In genomic region chr5:177427919-177428573, GRCh38 we compare ENCODE assay signal across 8 cellular contexts. TPM values are rescaled to one million over a fixed set of nuclear protein-coding genes. Genes with fewer than 3 reads are reported as not detected.
DNase-seq lines count a peak whose midpoint lies in the region; ATAC-seq and TF ChIP-seq lines count a peak whose summit lies in the region.
"Had no signal": no experiment of that assay in that cellular context is flagged by ENCODE, and none has a peak within 500 bp of the region (broad histone marks: within the 10 kb centered on the region; RNA-seq: fewer than 3 reads in every experiment).

No MANE protein-coding gene starts in this region.

- H3K4me3 ChIP-seq in HAP-1 (peak overlapping the region; percentile 71), esophagus squamous epithelium (peak overlapping the region; percentile 62 to 91 (median 77))

- H3K27ac ChIP-seq in esophagus squamous epithelium = peak overlapping the region; percentile 94 to 99 (median 98)

- H3K27me3 ChIP-seq in HAP-1 (ENCODE audit: low read depth) (no peaks in the 10 kb centered on the region), esophagus squamous epithelium (no peaks in the 10 kb centered on the region)

- peaks cover 49% of the 10 kb centered on the region for H3K4me1 Mint-ChIP-seq in T-helper 17 cell
- peaks cover 52 to 70% of the 10 kb centered on the region in 2 donors for H3K4me1 Mint-ChIP-seq in stimulated activated naive B cell treated with anti-CD40 and anti-IgM and Interleukin-4, amounts not matched to agents 10 μg/mL and 1 μg/mL and 100 μg/mL, for 72 hours

- in situ Hi-C loops in HAP-1 (cut with MboI; ENCODE audit: low sequenced_read_pairs) = no loop called here

- H3K36me3 Mint-ChIP-seq in T-helper 17 cell (ENCODE audit: low read depth) = peaks cover 5% of the 10 kb centered on the region
- H3K36me3 Mint-ChIP-seq in stimulated activated naive B cell treated with anti-CD40 and anti-IgM and Interleukin-4, amounts not matched to agents 10 μg/mL and 1 μg/mL and 100 μg/mL, for 72 hours = peaks cover 32 to 40% of the 10 kb centered on the region in 2 donors

- 40 to 49% methylated on average over 7 to 8 of the region's 11 CpGs for WGBS in esophagus squamous epithelium, 2 donors

- TF ChIP-seq POLR2A in esophagus squamous epithelium (IDR thresholded peaks at IDR 0.05) = no peak

- peak overlapping the region; percentile 93 for H3K4me3 Mint-ChIP-seq in T-helper 17 cell
- H3K4me3 Mint-ChIP-seq in stimulated activated naive B cell treated with anti-CD40 and anti-IgM and Interleukin-4, amounts not matched to agents 10 μg/mL and 1 μg/mL and 100 μg/mL, for 72 hours = peak overlapping the region; percentile 92 to 93

- H3K9me3 ChIP-seq in HAP-1 (no peaks in the 10 kb centered on the region), T-helper 17 cell (ENCODE audit: control insufficient read depth, low read length, poor library complexity, severe bottlenecking) (no peaks in the 10 kb centered on the region), esophagus squamous epithelium (no peaks in the 10 kb centered on the region)

- no peak for TF ChIP-seq CTCF in esophagus squamous epithelium (IDR thresholded peaks at IDR 0.05)

- H3K9me3 Mint-ChIP-seq in stimulated activated naive B cell treated with anti-CD40 and anti-IgM and Interleukin-4, amounts not matched to agents 10 μg/mL and 1 μg/mL and 100 μg/mL, for 72 hours = no peaks in the 10 kb centered on the region

- peaks cover 8% of the 10 kb centered on the region for H3K4me1 ChIP-seq in HAP-1
- peaks cover 58 to 71% (median 60%) of the 10 kb centered on the region in 3 donors for H3K4me1 ChIP-seq in esophagus squamous epithelium

- no peak for DNase-seq in HAP-1 (ENCODE audit: low spot score in 2 of 2)
- DNase-seq in T-helper 17 cell = peak in 1 of 3 donors; percentile 8
- DNase-seq in esophagus squamous epithelium (lab: John Stamatoyannopoulos, UW) = no peak
- DNase-seq in stimulated activated naive B cell treated with anti-CD40 and anti-IgM and Interleukin-4, amounts not matched to agents 10 μg/mL and 1 μg/mL and 100 μg/mL, for 72 hours = no peak
- DNase-seq in NCI-H146 treated with DMSO at 0.1 percent for 48 hours (lab: John Stamatoyannopoulos, UW; ENCODE audit: unreplicated experiment) = no peak
- DNase-seq in NCI-H2081 treated with DMSO at 0.1 percent for 48 hours (lab: John Stamatoyannopoulos, UW) = no peak
- DNase-seq in DMS79 treated with DMSO at 0.1 percent for 48 hours (lab: John Stamatoyannopoulos, UW) = no peak

- peak overlapping the region; percentile 98 for H3K27ac Mint-ChIP-seq in T-helper 17 cell
- peak overlapping the region; percentile 95 for H3K27ac Mint-ChIP-seq in stimulated activated naive B cell treated with anti-CD40 and anti-IgM and Interleukin-4, amounts not matched to agents 10 μg/mL and 1 μg/mL and 100 μg/mL, for 72 hours

- no peak for ATAC-seq in T-helper 17 cell
- ATAC-seq in stimulated activated naive B cell treated with anti-CD40 and anti-IgM and Interleukin-4, amounts not matched to agents 10 μg/mL and 1 μg/mL and 100 μg/mL, for 72 hours (replicated peaks) = no peak

- intact Hi-C loops in esophagus squamous epithelium (cut with DNase I) = no loop called here

- no peaks in the 10 kb centered on the region for H3K27me3 Mint-ChIP-seq in T-helper 17 cell
- H3K27me3 Mint-ChIP-seq in stimulated activated naive B cell treated with anti-CD40 and anti-IgM and Interleukin-4, amounts not matched to agents 10 μg/mL and 1 μg/mL and 100 μg/mL, for 72 hours = no peaks in the 10 kb centered on the region

- H3K36me3 ChIP-seq in HAP-1 (replicated peaks) (peaks cover 25% of the 10 kb centered on the region), esophagus squamous epithelium (peaks cover 13 to 24% (median 14%) of the 10 kb centered on the region in 3 donors)

RNA-seq across cellular contexts. Expression of gene GRK6, which starts 1.6 kb away (rescaled TPM):
- total RNA-seq in T-helper 17 cell (100 to 1,000 TPM; 178 to 232 TPM), esophagus squamous epithelium (10 to 100 TPM; 24.6 to 39.7 (median 29.5) TPM)

RNA-seq across cellular contexts. Expression of gene PRR7, which starts 18.6 kb away (rescaled TPM):
- 10 to 100 TPM; 32.0 to 40.1 TPM for total RNA-seq in T-helper 17 cell
- 1 to 10 TPM; 5.0 to 7.7 (median 6.4) TPM for total RNA-seq in esophagus squamous epithelium

RNA-seq across cellular contexts. Expression of gene F12, which starts 18.7 kb away (rescaled TPM):
- 1 to 10 TPM in 1 of 2 donors, under 1 TPM in 1; 0.62 to 1.1 TPM for total RNA-seq in T-helper 17 cell
- total RNA-seq in esophagus squamous epithelium = 10 to 100 TPM; 10.7 to 25.4 (median 19.6) TPM

RNA-seq across cellular contexts. Expression of gene PFN3, which starts 27.6 kb away (rescaled TPM):
- total RNA-seq in T-helper 17 cell = not detected
- 1 to 10 TPM in 1 of 4 donors, not detected in 3; 2.0 TPM for total RNA-seq in esophagus squamous epithelium
- total RNA-seq: SK-MEL-5 had no signal

RNA-seq across cellular contexts. Expression of gene SLC34A1, which starts 43.8 kb away (rescaled TPM):
- total RNA-seq in T-helper 17 cell = under 1 TPM; 0.31 to 0.40 TPM
- total RNA-seq in esophagus squamous epithelium = under 1 TPM; 0.15 to 0.47 (median 0.25) TPM

Comparison
In these comparisons a context has a peak if more than half of its experiments do, and no peak if none do; other contexts are left out.
1. RNA of gene GRK6, which starts 1.6 kb away (total RNA-seq): 178 to 232 TPM in T-helper 17 cell; 24.6 to 39.7 TPM in esophagus squamous epithelium; every median in the first group is over 4 times any median in the second.
2. RNA of gene F12, which starts 18.7 kb away (total RNA-seq): 10.7 to 25.4 TPM in esophagus squamous epithelium; 0.62 to 1.1 TPM in T-helper 17 cell; every median in the first group is over 4 times any median in the second.